ENCODE assay signal across 16 cellular contexts in the genomic region with DNA sequence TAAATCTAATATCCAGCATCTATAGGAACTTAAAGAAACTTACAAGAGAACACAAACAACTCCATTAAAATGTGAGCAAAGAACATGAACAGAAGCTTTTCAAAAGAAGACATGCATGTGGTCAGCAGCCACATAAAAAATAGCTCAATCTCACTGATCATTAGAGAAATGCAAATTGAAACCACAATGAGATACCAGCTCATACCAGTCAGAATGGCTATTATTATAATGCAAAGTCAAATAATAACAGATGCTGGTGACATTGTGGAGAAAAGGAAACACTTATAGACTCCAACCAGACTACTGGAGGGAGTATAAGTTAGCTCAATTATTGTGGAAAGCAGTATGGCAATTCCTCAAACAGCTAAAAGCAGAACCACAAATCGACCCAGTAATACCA.
DNase-seq lines count a peak whose midpoint lies in the region; ATAC-seq and TF ChIP-seq lines count a peak whose summit lies in the region.
"Had no signal": no experiment of that assay in that cellular context is flagged by ENCODE, and none has a peak within 500 bp of the region (broad histone marks: within the 10 kb centered on the region; RNA-seq: fewer than 3 reads in every experiment).

No MANE protein-coding gene starts in this region.

- ATAC-seq in GM18861 (IDR thresholded peaks at IDR 0.05; ENCODE audit: unreplicated experiment), result peak; percentile 67
- peak; percentile 64 for ATAC-seq in GM19397 (IDR thresholded peaks at IDR 0.05; ENCODE audit: unreplicated experiment)
- ATAC-seq in HG02981 (IDR thresholded peaks at IDR 0.05; ENCODE audit: unreplicated experiment), result peak; percentile 64
- no peak for ATAC-seq in T-helper 17 cell

- H3K27ac Mint-ChIP-seq in T-helper 17 cell, result no peak overlapping the region
- H3K27ac Mint-ChIP-seq: CD4-positive, alpha-beta memory T cell had no signal

- H3K27me3 Mint-ChIP-seq in T-helper 17 cell, result no peaks in the 10 kb centered on the region
- H3K27me3 Mint-ChIP-seq: CD4-positive, alpha-beta memory T cell had no signal

- no peaks in the 10 kb centered on the region for H3K36me3 Mint-ChIP-seq in T-helper 17 cell (ENCODE audit: low read depth)
- H3K36me3 Mint-ChIP-seq: CD4-positive, alpha-beta memory T cell had no signal

- H3K27ac ChIP-seq in coronary artery, result no peak overlapping the region

- no peak overlapping the region for H3K4me3 ChIP-seq in coronary artery

- H3K4me1 Mint-ChIP-seq in T-helper 17 cell, result no peaks in the 10 kb centered on the region
- H3K4me1 Mint-ChIP-seq: CD4-positive, alpha-beta memory T cell had no signal

- H3K4me3 Mint-ChIP-seq in T-helper 17 cell, result no peak overlapping the region
- H3K4me3 Mint-ChIP-seq: CD4-positive, alpha-beta memory T cell had no signal

- no peaks in the 10 kb centered on the region for H3K9me3 ChIP-seq in T-helper 17 cell (ENCODE audit: control insufficient read depth, low read length, poor library complexity, severe bottlenecking)

- DNase-seq in activated effector memory CD4-positive, alpha-beta T cell treated with anti-CD3 and anti-CD28 coated beads, Interleukin-2, amount 50 U/mL, for 16 hours, result no peak
- DNase-seq in T-helper 17 cell, result no peak
- no peak for DNase-seq in coronary artery (ENCODE audit: low spot score)
- DNase-seq: C1 segment of cervical spinal cord; Calu3; CD4-positive, alpha-beta memory T cell; COR-L47; DMS153; DND-41; GDM1; GOT3; H7; HCEC 1CT had no signal

- TF ChIP-seq CTCF in coronary artery (IDR thresholded peaks at IDR 0.05), result no peak
